In the genomic region with DNA sequence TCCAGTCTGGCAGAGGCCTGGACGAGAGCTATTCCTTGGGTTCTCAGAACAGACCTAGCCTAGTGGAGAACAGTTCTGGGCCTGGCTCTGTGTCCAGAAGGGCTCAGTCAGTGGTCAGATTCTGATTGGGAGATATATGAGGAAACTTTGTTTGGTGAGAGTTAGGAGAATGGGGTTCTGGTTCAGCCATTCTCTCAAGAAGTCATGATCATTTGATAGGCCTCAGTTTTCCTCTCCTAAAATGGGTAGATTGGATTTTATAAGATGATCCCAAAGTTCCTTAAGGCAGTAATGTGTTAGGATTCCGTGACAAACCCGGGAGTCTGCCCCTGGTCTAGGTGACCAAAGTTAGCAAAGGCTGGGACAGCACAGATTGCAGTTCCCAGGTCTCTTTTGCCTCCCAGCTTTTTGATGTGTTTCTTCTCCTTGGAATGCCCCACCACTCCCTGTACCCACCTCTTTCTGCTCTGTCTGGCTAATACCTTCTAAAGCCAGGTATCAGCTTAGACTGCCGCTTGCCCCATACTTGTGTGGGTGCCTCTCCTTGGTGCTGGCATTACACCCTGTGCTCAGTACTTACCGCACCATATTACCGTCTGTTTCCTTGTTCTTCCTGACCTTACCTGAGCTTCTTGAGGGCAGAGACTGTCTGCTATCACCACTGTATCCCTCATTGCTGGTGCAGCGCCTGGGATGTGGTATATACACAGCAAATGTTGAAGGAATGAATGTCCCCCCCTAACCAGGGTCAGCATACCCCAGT, we compare ENCODE assay signal across 12 cellular contexts. TPM values are rescaled to one million over a fixed set of nuclear protein-coding genes. Genes with fewer than 3 reads are reported as not detected.
DNase-seq lines count a peak whose midpoint lies in the region; ATAC-seq and TF ChIP-seq lines count a peak whose summit lies in the region.
"Had no signal": no experiment of that assay in that cellular context is flagged by ENCODE, and none has a peak within 500 bp of the region (broad histone marks: within the 10 kb centered on the region; RNA-seq: fewer than 3 reads in every experiment).

No MANE protein-coding gene starts in this region.

- peak overlapping the region; percentile 96 for H3K27ac Mint-ChIP-seq in activated naive CD4-positive, alpha-beta T cell treated with anti-CD3 and anti-CD28 coated beads for 36 hours
- H3K27ac Mint-ChIP-seq in naive B cell (peak overlapping the region; percentile 81 to 97 (median 92)), type B pancreatic cell (peak overlapping the region; percentile 50)

- TF ChIP-seq CTCF in colonic mucosa (IDR thresholded peaks at IDR 0.05) (no peak), type B pancreatic cell (conservative IDR thresholded peaks at IDR 0.05) (no peak), lower leg skin (IDR thresholded peaks at IDR 0.05) (no peak)

- ATAC-seq in naive B cell (ENCODE audit: low read depth in 2 of 2) (no peak), GM21529 (IDR thresholded peaks at IDR 0.05; ENCODE audit: unreplicated experiment) (no peak)

- no peaks in the 10 kb centered on the region for H3K36me3 ChIP-seq in colonic mucosa
- H3K36me3 ChIP-seq: HAP-1 had no signal

- H3K4me3 Mint-ChIP-seq in activated naive CD4-positive, alpha-beta T cell treated with anti-CD3 and anti-CD28 coated beads for 36 hours = peak overlapping the region; percentile 44
- peak overlapping the region; percentile 32 to 84 (median 64) for H3K4me3 Mint-ChIP-seq in naive B cell
- peak overlapping the region; percentile 2 for H3K4me3 Mint-ChIP-seq in type B pancreatic cell

- peaks cover 91% of the 10 kb centered on the region for H3K4me1 Mint-ChIP-seq in activated naive CD4-positive, alpha-beta T cell treated with anti-CD3 and anti-CD28 coated beads for 36 hours (ENCODE audit: low read depth)
- H3K4me1 Mint-ChIP-seq in naive B cell (peaks cover 84 to 96% (median 94%) of the 10 kb centered on the region in 3 donors), type B pancreatic cell (ENCODE audit: unreplicated experiment) (peaks cover 63% of the 10 kb centered on the region)

- H3K9me3 Mint-ChIP-seq in activated naive CD4-positive, alpha-beta T cell treated with anti-CD3 and anti-CD28 coated beads for 36 hours = peaks cover 9% of the 10 kb centered on the region
- peaks cover under 1 to 16% (median 9%) of the 10 kb centered on the region in 7 donors for H3K9me3 Mint-ChIP-seq in naive B cell
- H3K9me3 Mint-ChIP-seq in type B pancreatic cell = peaks cover 10% of the 10 kb centered on the region

- POLR2A ChIA-PET in HEK293T (lab: Yijun Ruan, JAX) = no interaction called here

- H3K4me3 ChIP-seq in colonic mucosa (no peak overlapping the region), lower leg skin (ENCODE audit: low read depth, poor library complexity, severe bottlenecking) (no peak overlapping the region)
- H3K4me3 ChIP-seq: HAP-1, SK-N-MC had no signal

- no peak for TF ChIP-seq POLR2A in lower leg skin (IDR thresholded peaks at IDR 0.05)

- peaks cover 24% of the 10 kb centered on the region for H3K36me3 Mint-ChIP-seq in activated naive CD4-positive, alpha-beta T cell treated with anti-CD3 and anti-CD28 coated beads for 36 hours (ENCODE audit: low read depth)
- H3K36me3 Mint-ChIP-seq in naive B cell (peaks cover 10 to 13% of the 10 kb centered on the region in 2 donors), type B pancreatic cell (peaks cover 7% of the 10 kb centered on the region)

- H3K27ac ChIP-seq in colonic mucosa = peak overlapping the region; percentile 64
- H3K27ac ChIP-seq: SK-N-MC had no signal

- intact Hi-C loops in activated naive CD4-positive, alpha-beta T cell treated with anti-CD3 and anti-CD28 coated beads for 36 hours (cut with micrococcal nuclease) = no loop called here
- intact Hi-C loops in colonic mucosa (cut with DNase I) (no loop called here), lower leg skin (cut with DNase I; ENCODE audit: low total_unique reads) (no loop called here)

- no peaks in the 10 kb centered on the region for H3K27me3 ChIP-seq in colonic mucosa

- no peak for DNase-seq in activated naive CD4-positive, alpha-beta T cell treated with anti-CD3 and anti-CD28 coated beads for 36 hours
- no peak for DNase-seq in activated naive CD4-positive, alpha-beta T cell (lab: John Stamatoyannopoulos, UW)
- DNase-seq in colonic mucosa (no peak), naive B cell (no peak), type B pancreatic cell (ENCODE audit: extremely low spot score, unreplicated experiment) (no peak), lower leg skin (ENCODE audit: low spot score in 2 of 2) (no peak), HEK293T (ENCODE audit: extremely low spot score) (no peak)
- DNase-seq: activated effector memory CD4-positive, alpha-beta T cell treated with Interleukin-2 at 50 U/mL for 16 hours; AML-193 had no signal

- 80 to 85% methylated on average over 7 of the region's 7 CpGs for WGBS in lower leg skin, 2 donors

- no peaks in the 10 kb centered on the region for H3K9me3 ChIP-seq in colonic mucosa

- H3K9ac ChIP-seq in colonic mucosa (ENCODE audit: low read depth in 2 of 2, low read length in 2 of 2) = peak overlapping the region in 1 of 2 donors; percentile 54

- peaks cover 27% of the 10 kb centered on the region for H3K4me1 ChIP-seq in colonic mucosa
- H3K4me1 ChIP-seq: HAP-1 had no signal

- H3K27me3 Mint-ChIP-seq in activated naive CD4-positive, alpha-beta T cell treated with anti-CD3 and anti-CD28 coated beads for 36 hours (ENCODE audit: low read depth) = no peaks in the 10 kb centered on the region
- H3K27me3 Mint-ChIP-seq in naive B cell (no peaks in the 10 kb centered on the region), type B pancreatic cell (no peaks in the 10 kb centered on the region)

- CTCF ChIA-PET in activated naive CD4-positive, alpha-beta T cell treated with anti-CD3 and anti-CD28 coated beads for 36 hours (lab: Charles Lee) = interaction anchor here (0.7 to 2.0 kb wide), 10 partner anchors 9 to 90 kb away, joined by 3 to 11 read pairs (median 4); partner anchors contain the start of gene SUSD6
- CTCF ChIA-PET in HEK293T (lab: Yijun Ruan, JAX) = no interaction called here

TF ChIP-seq in HEK293T, 16 proteins besides CTCF, POLR2A, EP300 and RAD21:
- TF ChIP-seq, protein P1, sequence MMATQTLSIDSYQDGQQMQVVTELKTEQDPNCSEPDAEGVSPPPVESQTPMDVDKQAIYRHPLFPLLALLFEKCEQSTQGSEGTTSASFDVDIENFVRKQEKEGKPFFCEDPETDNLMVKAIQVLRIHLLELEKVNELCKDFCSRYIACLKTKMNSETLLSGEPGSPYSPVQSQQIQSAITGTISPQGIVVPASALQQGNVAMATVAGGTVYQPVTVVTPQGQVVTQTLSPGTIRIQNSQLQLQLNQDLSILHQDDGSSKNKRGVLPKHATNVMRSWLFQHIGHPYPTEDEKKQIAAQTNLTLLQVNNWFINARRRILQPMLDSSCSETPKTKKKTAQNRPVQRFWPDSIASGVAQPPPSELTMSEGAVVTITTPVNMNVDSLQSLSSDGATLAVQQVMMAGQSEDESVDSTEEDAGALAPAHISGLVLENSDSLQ (IDR thresholded peaks at IDR 0.05) = no peak
- TF ChIP-seq FOXA1 (IDR thresholded peaks at IDR 0.05) = no peak
- no peak for TF ChIP-seq LEF1 (IDR thresholded peaks at IDR 0.05; ENCODE audit: borderline replicate concordance)
- no peak for TF ChIP-seq TARDBP (IDR thresholded peaks at IDR 0.05)
- no peak for TF ChIP-seq L3MBTL2 (conservative IDR thresholded peaks at IDR 0.05)

RNA-seq across cellular contexts. Expression of gene SUSD6, which starts 25.5 kb away (rescaled TPM):
- 10 to 100 TPM; 66.6 to 69.7 TPM for total RNA-seq in activated naive CD4-positive, alpha-beta T cell treated with anti-CD3 and anti-CD28 coated beads for 36 hours
- 10 to 100 TPM; 27.3 to 70.3 TPM for total RNA-seq in colonic mucosa
- polyA plus RNA-seq in naive B cell (ENCODE audit: low read depth in 6 of 6) = 10 to 100 TPM; 16.1 to 22.8 (median 19.4) TPM
- total RNA-seq in type B pancreatic cell (ENCODE audit: low replicate concordance) = 31.7 and 78.9 TPM in 2 replicates
- total RNA-seq in lower leg skin = 10 to 100 TPM; 35.5 to 56.7 (median 51.0) TPM

Comparison
In these comparisons a context has a peak if more than half of its experiments do, and no peak if none do; other contexts are left out.
1. H3K4me3 Mint-ChIP-seq: peak in every context shown above with its lines; median percentile 64 in naive B cell; 44 in activated naive CD4-positive, alpha-beta T cell treated with anti-CD3 and anti-CD28 coated beads for 36 hours; 2 in type B pancreatic cell.